ENCODE assay signal across 8 cellular contexts in the genomic region with DNA sequence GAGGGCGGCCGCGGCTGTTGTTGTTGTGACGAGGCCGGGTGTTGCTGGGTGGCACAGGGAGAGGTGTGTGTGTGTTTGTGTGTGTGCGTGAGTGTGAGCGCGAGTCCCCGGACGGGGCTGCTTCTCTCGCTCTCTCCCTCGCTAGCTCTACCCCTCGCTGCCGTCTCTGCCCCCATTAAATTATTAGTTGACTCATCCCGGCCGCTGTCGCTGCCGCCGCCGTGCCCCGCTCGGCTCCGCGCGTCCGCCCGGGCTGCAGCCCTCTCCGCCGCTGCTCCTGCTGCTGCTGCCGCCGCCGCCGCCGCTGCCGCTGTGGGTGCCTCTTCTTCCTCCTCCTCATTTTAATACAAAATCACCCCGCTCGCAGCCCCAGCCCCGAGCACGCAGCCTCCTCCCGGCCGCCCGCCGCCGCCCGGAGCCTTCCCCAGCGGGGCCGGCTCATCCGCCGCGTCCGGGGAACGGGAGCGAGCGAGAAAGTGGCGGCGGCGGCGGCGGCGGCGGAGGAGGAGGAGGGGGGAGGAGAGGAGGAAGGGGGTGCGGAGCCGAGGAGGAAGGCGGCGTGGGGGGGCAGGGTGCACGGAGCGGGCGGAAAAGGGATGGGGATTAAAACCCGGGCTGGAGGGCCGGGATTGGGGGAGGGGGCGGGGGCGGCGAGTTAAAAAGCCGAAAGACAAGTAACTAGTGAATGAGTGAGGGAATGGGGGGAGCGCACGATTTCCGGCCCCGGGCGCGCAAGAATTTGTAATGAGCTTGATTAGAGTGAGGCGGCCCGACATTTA. TPM values are rescaled to one million over a fixed set of nuclear protein-coding genes. Genes with fewer than 3 reads are reported as not detected.
DNase-seq lines count a peak whose midpoint lies in the region; ATAC-seq lines count a peak whose summit lies in the region.

A gene (minus strand): TSS at position 478 of the 779 bp plus-strand sequence. CDS start 4,372 bp downstream, outside the sequence.

- H3K36me3 Mint-ChIP-seq in activated naive CD4-positive, alpha-beta T cell treated with anti-CD3 and anti-CD28 coated beads, Interleukin-2, amount 10 ng/mL, durations not matched to agents 7 days and 5 days, result peaks cover 50% of the 10 kb centered on the region

- peak within 1 kb of the TSS; percentile 80 for H3K4me2 ChIP-seq in neuronal stem cell (ENCODE audit: insufficient read depth, low read length, poor library complexity, severe bottlenecking)

- H3K4ac ChIP-seq in neuronal stem cell (ENCODE audit: low read length), result peak within 1 kb of the TSS; percentile 76

- H4K8ac ChIP-seq in neuronal stem cell (ENCODE audit: low read depth, low read length), result no peak within 1 kb of the TSS

- peak within 1 kb of the TSS; percentile 81 for H2BK15ac ChIP-seq in neuronal stem cell (ENCODE audit: low read length)

- H3K27me3 Mint-ChIP-seq in activated naive CD4-positive, alpha-beta T cell treated with anti-CD3 and anti-CD28 coated beads, Interleukin-2, amount 10 ng/mL, durations not matched to agents 7 days and 5 days, result no peaks in the 10 kb centered on the region

- no peak within 1 kb of the TSS for H4K91ac ChIP-seq in neuronal stem cell (ENCODE audit: low read depth, low read length, poor library complexity)

- H3K4me3 Mint-ChIP-seq in activated naive CD4-positive, alpha-beta T cell treated with anti-CD3 and anti-CD28 coated beads, Interleukin-2, amount 10 ng/mL, durations not matched to agents 7 days and 5 days, result peak within 1 kb of the TSS; percentile 79

- peak within 1 kb of the TSS; percentile 90 for H3K27ac Mint-ChIP-seq in activated naive CD4-positive, alpha-beta T cell treated with anti-CD3 and anti-CD28 coated beads, Interleukin-2, amount 10 ng/mL, durations not matched to agents 7 days and 5 days

- H2BK12ac ChIP-seq in neuronal stem cell (ENCODE audit: low read length), result peak within 1 kb of the TSS; percentile 58

- peak within 1 kb of the TSS; percentile 93 for H2BK5ac ChIP-seq in neuronal stem cell (ENCODE audit: low read length)

- peaks cover 0 to 37% (median 0%) of the 10 kb centered on the region in 3 experiments for H3K27me3 ChIP-seq in neuronal stem cell (ENCODE audit: control insufficient read depth in 3 of 3, insufficient read depth in 3 of 3, low read depth in 1 of 3, low read length in 3 of 3)

- WGBS in neuronal stem cell (ENCODE audit: extremely low coverage in 2 of 2, insufficient read length in 2 of 2, insufficient replicate concordance in 1 of 2), 2 donors, result no CpG with 5 or more reads among the region's 82 CpGs

- H3K79me1 ChIP-seq in neuronal stem cell (ENCODE audit: low read depth, low read length), result no peaks in the 10 kb centered on the region

- peak within 1 kb of the TSS; percentile 63 for H3K27ac ChIP-seq in neuronal stem cell (replicated peaks; ENCODE audit: low read length)

- CTCF ChIA-PET in activated naive CD4-positive, alpha-beta T cell treated with anti-CD3 and anti-CD28 coated beads, Interleukin-2, amount 10 ng/mL, durations not matched to agents 7 days and 5 days (lab: Charles Lee), result interaction anchor here (1.1 kb wide), 1 partner anchor 21 kb away, joined by 3 read pairs; no protein-coding TSS in a partner anchor

- peak; percentile 63 for ATAC-seq in GM19452 (IDR thresholded peaks at IDR 0.05; ENCODE audit: unreplicated experiment)

- no peaks in the 10 kb centered on the region for H3K9me3 Mint-ChIP-seq in activated naive CD4-positive, alpha-beta T cell treated with anti-CD3 and anti-CD28 coated beads, Interleukin-2, amount 10 ng/mL, durations not matched to agents 7 days and 5 days

- H2AK5ac ChIP-seq in neuronal stem cell (ENCODE audit: low read depth, low read length), result no peak within 1 kb of the TSS

- DNase-seq in Ammon's horn (ENCODE audit: low spot score) (peak; percentile 84), HK-2 (ENCODE audit: unreplicated experiment) (peak; percentile 25), SK-MEL-5 (ENCODE audit: low read depth, low spot score) (peak; percentile 50), germinal center (ENCODE audit: low spot score) (peak; percentile 29), neuronal stem cell (ENCODE audit: low spot score) (peak; percentile 79), ureter (ENCODE audit: low spot score) (peak; percentile 92)
- DNase-seq in activated naive CD4-positive, alpha-beta T cell treated with anti-CD3 and anti-CD28 coated beads, Interleukin-2, amount 10 ng/mL, durations not matched to agents 7 days and 5 days, result peak; percentile 83

- peak within 1 kb of the TSS; percentile 76 to 88 for H3K4me3 ChIP-seq in neuronal stem cell (ENCODE audit: low read length in 2 of 2)

- H3K18ac ChIP-seq in neuronal stem cell (ENCODE audit: low read length), result peak within 1 kb of the TSS; percentile 98

- peak within 1 kb of the TSS; percentile 98 for H2AFZ ChIP-seq in neuronal stem cell (ENCODE audit: low read length)

- peaks cover 2 to 4% of the 10 kb centered on the region in 2 donors for H3K36me3 ChIP-seq in neuronal stem cell (replicated peaks in 1 of 2; ENCODE audit: control insufficient read depth in 2 of 2, insufficient read depth in 2 of 2, low read length in 2 of 2)

- peaks cover 0 to 11% of the 10 kb centered on the region in 2 donors for H3K4me1 ChIP-seq in neuronal stem cell (ENCODE audit: control insufficient read depth in 2 of 2, insufficient read depth in 1 of 2, low read depth in 1 of 2, low read length in 2 of 2)

- peaks cover 59% of the 10 kb centered on the region for H3K4me1 Mint-ChIP-seq in activated naive CD4-positive, alpha-beta T cell treated with anti-CD3 and anti-CD28 coated beads, Interleukin-2, amount 10 ng/mL, durations not matched to agents 7 days and 5 days

- no peaks in the 10 kb centered on the region for H3K9me3 ChIP-seq in neuronal stem cell (replicated peaks in 1 of 2; ENCODE audit: control insufficient read depth in 2 of 2, insufficient read depth in 1 of 2, low read depth in 1 of 2, low read length in 2 of 2)

- in situ Hi-C loops in SK-MEL-5 (cut with HindIII; ENCODE audit: low pct_unique_long_range_greater_than_20kb, low sequenced_read_pairs), result no loop called here

- peak within 1 kb of the TSS; percentile 81 for H2BK120ac ChIP-seq in neuronal stem cell (ENCODE audit: low read depth, low read length)

- H3K23ac ChIP-seq in neuronal stem cell (ENCODE audit: low read depth, low read length, poor library complexity), result peak within 1 kb of the TSS; percentile 31

- peak within 1 kb of the TSS; percentile 98 for H3K14ac ChIP-seq in neuronal stem cell (ENCODE audit: low read length)

- H3K9ac ChIP-seq in neuronal stem cell (ENCODE audit: low read depth, low read length, poor library complexity), result peak within 1 kb of the TSS; percentile 86

RNA-seq across cellular contexts. Expression of the gene that starts here (rescaled TPM):
- 2.1 and 4.0 TPM in 2 replicates for total RNA-seq in SK-MEL-5 (2014; rRNA removed; shearing (Covaris generic))
- 2.2 and 6.7 TPM in 2 replicates for polyA plus RNA-seq in SK-MEL-5 (2015; cell fraction: cytosol; rRNA removed)
- polyA plus RNA-seq in SK-MEL-5 (2015; cell fraction: nucleus; rRNA removed), result 7.4 and 39.0 TPM in 2 replicates
- 37.8 TPM for polyA plus RNA-seq in neuronal stem cell (2013, experiment 1 of 2)
- 39.7 TPM for polyA plus RNA-seq in neuronal stem cell (2013, experiment 2 of 2)
- total RNA-seq in ureter, result 59.7 TPM

Comparison
In these comparisons a context has a peak if more than half of its experiments do, and no peak if none do; other contexts are left out.
1. Peak in every context shown above with its lines: DNase-seq, ATAC-seq, H3K4me3 ChIP-seq and H3K27ac ChIP-seq.
2. RNA of the gene that starts here (total RNA-seq): 59.7 TPM in ureter (single experiment); 2.1 to 4.0 TPM in SK-MEL-5; every median in the first group is over 10 times any median in the second.
3. DNase-seq: peak in every context shown above with its lines; median percentile 92 in ureter; 84 in Ammon's horn; 83 in activated naive CD4-positive, alpha-beta T cell treated with anti-CD3 and anti-CD28 coated beads, Interleukin-2, amount 10 ng/mL, durations not matched to agents 7 days and 5 days; 79 in neuronal stem cell; 50 in SK-MEL-5; 29 in germinal center; 25 in HK-2.